10 cellular contexts compared by ENCODE assay signal in the genomic region with DNA sequence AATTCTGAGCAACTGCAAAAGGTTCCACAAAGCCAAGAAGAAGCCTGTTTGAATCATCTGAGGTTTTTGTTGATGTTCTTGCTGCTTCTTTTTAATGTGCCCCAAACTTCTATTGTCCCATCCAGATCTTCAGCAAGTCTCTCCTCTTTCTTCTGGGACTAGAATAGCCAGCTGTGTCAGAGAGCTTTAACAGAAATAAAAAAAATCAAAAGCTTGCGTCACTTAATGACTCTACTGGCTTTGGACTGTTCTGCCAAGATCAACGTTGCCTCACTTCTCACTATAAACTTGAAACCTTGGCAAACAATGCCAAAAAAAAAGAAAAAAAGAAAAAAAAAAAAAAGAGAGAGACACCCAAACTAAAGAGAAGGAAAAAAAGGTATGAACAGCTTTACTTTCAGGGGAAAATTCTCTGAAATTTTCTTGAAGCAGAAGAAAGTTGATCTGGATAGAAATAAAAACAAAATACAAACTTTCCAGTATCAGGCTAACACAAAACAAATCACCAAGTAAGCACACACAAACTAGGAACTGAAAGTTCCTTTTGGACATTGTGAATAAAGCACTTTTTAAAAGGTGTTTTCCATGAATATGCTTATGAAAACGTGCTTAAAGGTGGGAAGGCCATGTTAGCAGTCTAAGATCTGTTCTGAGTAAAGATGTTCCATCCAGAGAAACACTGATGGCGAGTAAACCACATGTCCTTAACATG. TPM values are rescaled to one million over a fixed set of nuclear protein-coding genes. Genes with fewer than 3 reads are reported as not detected.
DNase-seq lines count a peak whose midpoint lies in the region; ATAC-seq and TF ChIP-seq lines count a peak whose summit lies in the region.
"Had no signal": no experiment of that assay in that cellular context is flagged by ENCODE, and none has a peak within 500 bp of the region (broad histone marks: within the 10 kb centered on the region; RNA-seq: fewer than 3 reads in every experiment).

No MANE protein-coding gene starts in this region.

- H3K4me2 ChIP-seq in skeletal muscle satellite cell (ENCODE audit: low read length) = peak overlapping the region; percentile 53

- H3K36me3 ChIP-seq in heart right ventricle (peaks cover 0 to 3% (median 0%) of the 10 kb centered on the region in 9 donors), skeletal muscle satellite cell (ENCODE audit: insufficient read depth, low read length) (no peaks in the 10 kb centered on the region)
- H3K36me3 ChIP-seq: SJSA1 had no signal

- TF ChIP-seq CTCF in GM10266 (IDR thresholded peaks at IDR 0.05; ENCODE audit: control insufficient read depth, insufficient read depth, low read depth, missing control alignments) (no peak), heart right ventricle (IDR thresholded peaks at IDR 0.05) (no peak), WTC11 (IDR thresholded peaks at IDR 0.05) (no peak), natural killer cell (IDR thresholded peaks at IDR 0.05) (no peak)

- peak overlapping the region; percentile 17 to 91 (median 79) for H3K27ac ChIP-seq in heart right ventricle
- H3K27ac ChIP-seq: SJSA1 had no signal

- H3K36me3 Mint-ChIP-seq in WTC11 (peaks cover 3% of the 10 kb centered on the region; the same call in 1 of the 2 replicates), natural killer cell (no peaks in the 10 kb centered on the region)
- H3K36me3 Mint-ChIP-seq: activated naive CD4-positive, alpha-beta T cell treated with anti-CD3 and anti-CD28 coated beads, Interleukin-2, amount 50 U/mL, for 24 hours had no signal

- peak overlapping the region; percentile 26 for H3K9ac ChIP-seq in skeletal muscle satellite cell (ENCODE audit: low read depth, low read length)

- no peak overlapping the region for H3K27ac Mint-ChIP-seq in WTC11
- no peak overlapping the region for H3K27ac Mint-ChIP-seq in natural killer cell
- H3K27ac Mint-ChIP-seq: activated naive CD4-positive, alpha-beta T cell treated with anti-CD3 and anti-CD28 coated beads, Interleukin-2, amount 50 U/mL, for 24 hours had no signal

- peak overlapping the region in 8 of 10 donors; percentile 4 to 37 (median 20) for H3K4me3 ChIP-seq in heart right ventricle
- H3K4me3 ChIP-seq in skeletal muscle satellite cell (ENCODE audit: low read length) = peak overlapping the region; percentile 24
- H3K4me3 ChIP-seq: SJSA1 had no signal

- H3K4me1 ChIP-seq in heart right ventricle = peaks cover 5 to 37% (median 29%) of the 10 kb centered on the region in 9 donors
- peaks cover 26% of the 10 kb centered on the region for H3K4me1 ChIP-seq in skeletal muscle satellite cell (ENCODE audit: control insufficient read depth, insufficient read depth, low read length)
- H3K4me1 ChIP-seq: SJSA1 had no signal

- H3K4me3 Mint-ChIP-seq in WTC11 (no peak overlapping the region), natural killer cell (no peak overlapping the region)
- H3K4me3 Mint-ChIP-seq: activated naive CD4-positive, alpha-beta T cell treated with anti-CD3 and anti-CD28 coated beads, Interleukin-2, amount 50 U/mL, for 24 hours had no signal

- peak; percentile 68 to 87 (median 81) for ATAC-seq in heart right ventricle
- ATAC-seq in WTC11 = no peak
- no peak for ATAC-seq in natural killer cell

- intact Hi-C loops in heart right ventricle (cut with DNase I) (loop anchor here in 3 of 10 donors (2.0 to 5.0 kb wide), 2 partner anchors 50 to 51 kb away; no protein-coding TSS in a partner anchor), natural killer cell (cut with micrococcal nuclease) (no loop called here)

- 39 to 50% methylated on average over 4 of the region's 4 CpGs for WGBS in heart right ventricle, 2 donors

- in situ Hi-C loops in G401 (cut with HindIII; ENCODE audit: low sequenced_read_pairs) = no loop called here

- no peaks in the 10 kb centered on the region for H3K9me3 ChIP-seq in heart right ventricle
- no peaks in the 10 kb centered on the region for H3K9me3 ChIP-seq in skeletal muscle satellite cell (replicated peaks; ENCODE audit: low read length)
- H3K9me3 ChIP-seq: SJSA1 had no signal

- POLR2A ChIA-PET in WTC11 (lab: Charles Lee) = interaction anchor here (2.5 kb wide), 1 partner anchor 15 kb away, joined by 6 read pairs; a partner anchor contains a TSS

- DNase-seq in GM10266 (ENCODE audit: extremely low spot score) = peak; percentile 12
- DNase-seq in amniotic epithelial cell (ENCODE audit: low read depth) = peak; percentile 88
- DNase-seq in heart right ventricle = peak in 1 of 2 donors; percentile 31
- no peak for DNase-seq in G401 (ENCODE audit: low spot score)
- no peak for DNase-seq in WTC11 (ENCODE audit: low spot score)
- no peak for DNase-seq in SKM-1 (lab: John Stamatoyannopoulos, UW; ENCODE audit: unreplicated experiment)
- DNase-seq in natural killer cell = no peak

- no peaks in the 10 kb centered on the region for H3K9me3 Mint-ChIP-seq in WTC11
- H3K9me3 Mint-ChIP-seq in natural killer cell = no peaks in the 10 kb centered on the region
- H3K9me3 Mint-ChIP-seq: activated naive CD4-positive, alpha-beta T cell treated with anti-CD3 and anti-CD28 coated beads, Interleukin-2, amount 50 U/mL, for 24 hours had no signal

- CTCF ChIA-PET in WTC11 (lab: Charles Lee) = interaction anchor here (1.4 kb wide), 1 partner anchor 68 kb away, joined by 3 read pairs; no protein-coding TSS in a partner anchor

- H3K27me3 ChIP-seq in heart right ventricle (no peaks in the 10 kb centered on the region), skeletal muscle satellite cell (ENCODE audit: control insufficient read depth, insufficient read depth, low read length) (no peaks in the 10 kb centered on the region)
- H3K27me3 ChIP-seq: SJSA1 had no signal

- H3K27me3 Mint-ChIP-seq in WTC11 (ENCODE audit: low read depth) (no peaks in the 10 kb centered on the region), natural killer cell (ENCODE audit: low read depth in 2 of 2) (no peaks in the 10 kb centered on the region)
- H3K27me3 Mint-ChIP-seq: activated naive CD4-positive, alpha-beta T cell treated with anti-CD3 and anti-CD28 coated beads, Interleukin-2, amount 50 U/mL, for 24 hours had no signal

- H3K4me1 Mint-ChIP-seq in WTC11 (no peaks in the 10 kb centered on the region), natural killer cell (no peaks in the 10 kb centered on the region)
- H3K4me1 Mint-ChIP-seq: activated naive CD4-positive, alpha-beta T cell treated with anti-CD3 and anti-CD28 coated beads, Interleukin-2, amount 50 U/mL, for 24 hours had no signal

TF ChIP-seq in WTC11, 78 proteins besides CTCF, POLR2A, EP300 and RAD21:
- TF ChIP-seq JUN (CRISPR knock-in tag; IDR thresholded peaks at IDR 0.05) (no peak), RORB (CRISPR knock-in tag; IDR thresholded peaks at IDR 0.05) (no peak), HMGA2 (CRISPR knock-in tag; IDR thresholded peaks at IDR 0.05) (no peak), EMX1 (CRISPR knock-in tag; IDR thresholded peaks at IDR 0.05) (no peak), SMAD3 (CRISPR knock-in tag; IDR thresholded peaks at IDR 0.05; ENCODE audit: borderline replicate concordance) (no peak), MYBL2 (CRISPR knock-in tag; IDR thresholded peaks at IDR 0.05) (no peak), NR2C2 (CRISPR knock-in tag; IDR thresholded peaks at IDR 0.05) (no peak), ELF4 (CRISPR knock-in tag; IDR thresholded peaks at IDR 0.05; ENCODE audit: low read depth) (no peak), OVOL2 (CRISPR knock-in tag; IDR thresholded peaks at IDR 0.05; ENCODE audit: borderline replicate concordance) (no peak), FOXK1 (CRISPR knock-in tag; IDR thresholded peaks at IDR 0.05) (no peak), NR3C1 (CRISPR knock-in tag; conservative IDR thresholded peaks at IDR 0.05; ENCODE audit: low read depth) (no peak), CREB1 (CRISPR knock-in tag; IDR thresholded peaks at IDR 0.05) (no peak)
- TF ChIP-seq, protein P1, sequence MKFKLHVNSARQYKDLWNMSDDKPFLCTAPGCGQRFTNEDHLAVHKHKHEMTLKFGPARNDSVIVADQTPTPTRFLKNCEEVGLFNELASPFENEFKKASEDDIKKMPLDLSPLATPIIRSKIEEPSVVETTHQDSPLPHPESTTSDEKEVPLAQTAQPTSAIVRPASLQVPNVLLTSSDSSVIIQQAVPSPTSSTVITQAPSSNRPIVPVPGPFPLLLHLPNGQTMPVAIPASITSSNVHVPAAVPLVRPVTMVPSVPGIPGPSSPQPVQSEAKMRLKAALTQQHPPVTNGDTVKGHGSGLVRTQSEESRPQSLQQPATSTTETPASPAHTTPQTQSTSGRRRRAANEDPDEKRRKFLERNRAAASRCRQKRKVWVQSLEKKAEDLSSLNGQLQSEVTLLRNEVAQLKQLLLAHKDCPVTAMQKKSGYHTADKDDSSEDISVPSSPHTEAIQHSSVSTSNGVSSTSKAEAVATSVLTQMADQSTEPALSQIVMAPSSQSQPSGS (CRISPR knock-in tag; IDR thresholded peaks at IDR 0.05; ENCODE audit: borderline replicate concordance, low read depth) = no peak
- TF ChIP-seq, protein P2, sequence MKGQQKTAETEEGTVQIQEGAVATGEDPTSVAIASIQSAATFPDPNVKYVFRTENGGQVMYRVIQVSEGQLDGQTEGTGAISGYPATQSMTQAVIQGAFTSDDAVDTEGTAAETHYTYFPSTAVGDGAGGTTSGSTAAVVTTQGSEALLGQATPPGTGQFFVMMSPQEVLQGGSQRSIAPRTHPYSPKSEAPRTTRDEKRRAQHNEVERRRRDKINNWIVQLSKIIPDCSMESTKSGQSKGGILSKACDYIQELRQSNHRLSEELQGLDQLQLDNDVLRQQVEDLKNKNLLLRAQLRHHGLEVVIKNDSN (CRISPR knock-in tag; IDR thresholded peaks at IDR 0.05) = no peak

RNA-seq across cellular contexts. Expression of a gene that starts 14.8 kb away (rescaled TPM):
- total RNA-seq in heart right ventricle = 10 to 100 TPM; 14.5 to 34.5 (median 19.4) TPM
- polyA plus RNA-seq in heart right ventricle = 10 to 100 TPM in 1 of 2 donors, 1 to 10 TPM in 1; 7.9 to 16.3 TPM
- total RNA-seq in skeletal muscle satellite cell (2012; rRNA removed) = 10.1 and 12.5 TPM in 2 replicates
- total RNA-seq in G401 (2014; rRNA removed; shearing (Covaris generic)) = 13.0 and 23.2 TPM in 2 replicates
- 39.8 to 43.8 TPM (median 43.3 TPM) in 3 replicates for total RNA-seq in WTC11 (2021)
- total RNA-seq in natural killer cell = 10 to 100 TPM in 1 of 3 donors, 1 to 10 TPM in 2; 4.4 to 10.2 (median 5.5) TPM

Comparison
In these comparisons a context has a peak if more than half of its experiments do, and no peak if none do; other contexts are left out.
1. DNase-seq: peak in GM10266 (single experiment) and amniotic epithelial cell (single experiment); none in G401 (single experiment), WTC11 (single experiment), SKM-1 (single experiment) and natural killer cell (single experiment).
2. ATAC-seq: peak in heart right ventricle (8 of 8); none in WTC11 (single experiment) and natural killer cell (0 of 3).